In the genomic region with DNA sequence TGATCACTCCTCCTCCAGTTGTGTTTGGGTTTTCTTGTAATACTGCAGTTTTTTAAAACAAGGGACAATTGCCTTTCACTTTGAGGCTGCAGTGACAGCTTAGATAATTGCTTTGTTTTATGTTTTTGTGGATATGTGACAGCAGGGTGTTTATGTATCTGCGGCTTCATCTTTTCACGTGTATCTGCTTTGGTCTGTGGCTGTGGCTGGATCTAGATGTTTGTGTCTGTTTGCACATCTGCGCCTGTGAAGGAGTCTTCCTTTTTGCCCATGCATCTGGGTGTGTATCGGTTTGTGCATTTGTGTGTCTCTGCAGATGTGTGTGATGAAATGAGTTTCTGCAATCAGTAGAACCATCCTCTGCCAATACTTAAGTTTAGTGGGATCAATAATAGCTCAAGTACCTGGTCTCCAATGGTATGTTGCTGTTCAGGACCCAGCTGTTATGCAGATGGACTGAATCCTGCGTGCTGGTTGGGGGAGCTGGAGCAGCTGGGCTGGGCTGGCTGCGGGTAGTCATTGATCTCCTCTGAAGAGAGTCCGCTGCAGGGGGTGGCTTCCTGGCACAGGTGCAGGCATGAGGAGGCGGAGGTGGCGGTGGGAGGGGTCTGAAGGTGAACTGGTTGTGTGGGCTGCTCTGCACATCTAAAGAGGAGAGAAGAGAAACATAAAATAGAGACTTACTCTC, we compare ENCODE assay signal across 10 cellular contexts.
DNase-seq lines count a peak whose midpoint lies in the region; ATAC-seq and TF ChIP-seq lines count a peak whose summit lies in the region.
"Had no signal": no experiment of that assay in that cellular context is flagged by ENCODE, and none has a peak within 500 bp of the region (broad histone marks: within the 10 kb centered on the region; RNA-seq: fewer than 3 reads in every experiment).

No MANE protein-coding gene starts in this region.

- in situ Hi-C loops in GM23248 (cut with MboI), result no loop called here

- H3K4me1 ChIP-seq in GM23248 (ENCODE audit: insufficient read depth) (no peaks in the 10 kb centered on the region), heart right ventricle (no peaks in the 10 kb centered on the region)

- peaks cover 15% of the 10 kb centered on the region for H3K36me3 Mint-ChIP-seq in activated CD4-positive, alpha-beta T cell treated with anti-CD3 and anti-CD28 coated beads, Interleukin-2, amount 10 ng/mL, durations not matched to agents 7 days and 5 days (ENCODE audit: low read depth)
- no peaks in the 10 kb centered on the region for H3K36me3 Mint-ChIP-seq in central memory CD8-positive, alpha-beta T cell (ENCODE audit: insufficient read depth)

- peak; percentile 82 for DNase-seq in Jurkat, Clone E6-1 (ENCODE audit: low read depth, low spot score)
- DNase-seq in activated CD4-positive, alpha-beta T cell treated with anti-CD3 and anti-CD28 coated beads, Interleukin-2, amount 10 ng/mL, durations not matched to agents 7 days and 5 days, result peak; percentile 81
- peak; percentile 17 to 19 for DNase-seq in central memory CD8-positive, alpha-beta T cell (ENCODE audit: low spot score in 2 of 2)
- DNase-seq in stimulated activated CD4-positive, alpha-beta T cell treated with anti-CD3 and anti-CD28 coated beads, Interleukin-2, amount 100 ng/mL, for 24 hours, result peak; percentile 14 to 29
- DNase-seq in omental fat pad (ENCODE audit: low spot score), result no peak
- DNase-seq in GM23248, result no peak
- DNase-seq in heart right ventricle, result no peak
- no peak for DNase-seq in NCI-H1436 (lab: John Stamatoyannopoulos, UW)
- DNase-seq: mammary epithelial cell, NCI-H2171 had no signal

- no peak overlapping the region for H3K9ac ChIP-seq in GM23248

- peak overlapping the region; percentile 95 for H3K27ac Mint-ChIP-seq in activated CD4-positive, alpha-beta T cell treated with anti-CD3 and anti-CD28 coated beads, Interleukin-2, amount 10 ng/mL, durations not matched to agents 7 days and 5 days
- peak overlapping the region; percentile 64 for H3K27ac Mint-ChIP-seq in central memory CD8-positive, alpha-beta T cell (ENCODE audit: low read depth)

- H3K4me1 Mint-ChIP-seq in activated CD4-positive, alpha-beta T cell treated with anti-CD3 and anti-CD28 coated beads, Interleukin-2, amount 10 ng/mL, durations not matched to agents 7 days and 5 days, result peaks cover 57% of the 10 kb centered on the region
- H3K4me1 Mint-ChIP-seq in central memory CD8-positive, alpha-beta T cell, result peaks cover 23% of the 10 kb centered on the region

- no peak overlapping the region for H3K27ac ChIP-seq in GM23248
- H3K27ac ChIP-seq in heart right ventricle, result no peak overlapping the region

- TF ChIP-seq CTCF in omental fat pad (IDR thresholded peaks at IDR 0.05) (no peak), heart right ventricle (IDR thresholded peaks at IDR 0.05) (no peak)

- no peak overlapping the region for H2AFZ ChIP-seq in GM23248

- no peaks in the 10 kb centered on the region for H3F3A ChIP-seq in GM23248 (ENCODE audit: insufficient read depth)

- no peaks in the 10 kb centered on the region for H3K27me3 ChIP-seq in GM23248 (replicated peaks; ENCODE audit: insufficient read depth)
- H3K27me3 ChIP-seq in heart right ventricle, result no peaks in the 10 kb centered on the region

- no peaks in the 10 kb centered on the region for H3K79me2 ChIP-seq in GM23248 (ENCODE audit: insufficient read depth)

- H3K9me3 ChIP-seq in GM23248 (ENCODE audit: low read depth) (no peaks in the 10 kb centered on the region), heart right ventricle (no peaks in the 10 kb centered on the region)

- H3K4me2 ChIP-seq in GM23248 (ENCODE audit: unreplicated experiment), result no peak overlapping the region

- no peak overlapping the region for H3K4me3 ChIP-seq in Jurkat, Clone E6-1 (ENCODE audit: low read length)
- H3K4me3 ChIP-seq in GM23248 (no peak overlapping the region), heart right ventricle (no peak overlapping the region)

- WGBS in GM23248 (ENCODE audit: low coverage in 1 of 2, low lambda C conversion rate in 2 of 2, missing lambda C conversion rate in 2 of 2), 2 experiments, result 40 to 43% methylated on average over 7 to 9 of the region's 9 CpGs
- WGBS in heart right ventricle, 2 donors, result 38 to 41% methylated on average over 9 of the region's 9 CpGs

- H3K9me3 Mint-ChIP-seq in activated CD4-positive, alpha-beta T cell treated with anti-CD3 and anti-CD28 coated beads, Interleukin-2, amount 10 ng/mL, durations not matched to agents 7 days and 5 days, result no peaks in the 10 kb centered on the region
- H3K9me3 Mint-ChIP-seq in central memory CD8-positive, alpha-beta T cell, result no peaks in the 10 kb centered on the region

- CTCF ChIA-PET in activated CD4-positive, alpha-beta T cell treated with anti-CD3 and anti-CD28 coated beads, Interleukin-2, amount 10 ng/mL, durations not matched to agents 7 days and 5 days (lab: Charles Lee), result no interaction called here

- peak overlapping the region; percentile 67 for H3K4me3 Mint-ChIP-seq in activated CD4-positive, alpha-beta T cell treated with anti-CD3 and anti-CD28 coated beads, Interleukin-2, amount 10 ng/mL, durations not matched to agents 7 days and 5 days
- peak overlapping the region; percentile 73 for H3K4me3 Mint-ChIP-seq in central memory CD8-positive, alpha-beta T cell

- no peaks in the 10 kb centered on the region for H3K27me3 Mint-ChIP-seq in activated CD4-positive, alpha-beta T cell treated with anti-CD3 and anti-CD28 coated beads, Interleukin-2, amount 10 ng/mL, durations not matched to agents 7 days and 5 days
- no peaks in the 10 kb centered on the region for H3K27me3 Mint-ChIP-seq in central memory CD8-positive, alpha-beta T cell

- H3K36me3 ChIP-seq in GM23248 (ENCODE audit: low read depth) (no peaks in the 10 kb centered on the region), heart right ventricle (no peaks in the 10 kb centered on the region)

- no peaks in the 10 kb centered on the region for H3K9me2 ChIP-seq in GM23248 (ENCODE audit: insufficient read depth)

- POLR2A ChIA-PET in activated CD4-positive, alpha-beta T cell treated with anti-CD3 and anti-CD28 coated beads, Interleukin-2, amount 10 ng/mL, durations not matched to agents 7 days and 5 days (lab: Charles Lee), result interaction anchor here (0.7 kb wide), 1 partner anchor 9 kb away, joined by 5 read pairs; no protein-coding TSS in a partner anchor

- H4K20me1 ChIP-seq in GM23248 (ENCODE audit: insufficient read depth), result no peaks in the 10 kb centered on the region

- peak; percentile 80 for ATAC-seq in central memory CD8-positive, alpha-beta T cell (replicated peaks; ENCODE audit: extremely low read depth, poor library complexity, severe bottlenecking)
- ATAC-seq in omental fat pad (ENCODE audit: low FRiP score) (no peak), heart right ventricle (no peak)

- intact Hi-C loops in heart right ventricle (cut with DNase I), result no loop called here

Comparison
In these comparisons a context has a peak if more than half of its experiments do, and no peak if none do; other contexts are left out.
1. DNase-seq: peak in Jurkat, Clone E6-1 (single experiment), activated CD4-positive, alpha-beta T cell treated with anti-CD3 and anti-CD28 coated beads, Interleukin-2, amount 10 ng/mL, durations not matched to agents 7 days and 5 days (single experiment), central memory CD8-positive, alpha-beta T cell (2 of 2) and stimulated activated CD4-positive, alpha-beta T cell treated with anti-CD3 and anti-CD28 coated beads, Interleukin-2, amount 100 ng/mL, for 24 hours (2 of 2); none in omental fat pad (single experiment), GM23248 (single experiment), heart right ventricle (0 of 2) and NCI-H1436 (single experiment).